23 cellular contexts compared by ENCODE assay signal in genomic region chr14:50941151-50941550, GRCh38. TPM values are rescaled to one million over a fixed set of nuclear protein-coding genes. Genes with fewer than 3 reads are reported as not detected.
DNase-seq lines count a peak whose midpoint lies in the region; ATAC-seq and TF ChIP-seq lines count a peak whose summit lies in the region.
"Had no signal": no experiment of that assay in that cellular context is flagged by ENCODE, and none has a peak within 500 bp of the region (broad histone marks: within the 10 kb centered on the region; RNA-seq: fewer than 3 reads in every experiment).

No MANE protein-coding gene starts in this region.

- TF ChIP-seq CTCF in psoas muscle (IDR thresholded peaks at IDR 0.05), result no peak

- peaks cover 0 to 4% of the 10 kb centered on the region in 2 donors for H3K36me3 ChIP-seq in psoas muscle (ENCODE audit: insufficient read depth in 1 of 2, low read depth in 1 of 2)
- H3K36me3 ChIP-seq: SJSA1 had no signal

- peaks cover 30% of the 10 kb centered on the region for H3K27me3 Mint-ChIP-seq in activated T-cell treated with anti-CD3 and anti-CD28 coated beads, Interleukin-2, amount 50 U/mL, for 4 hours (ENCODE audit: low read depth)
- H3K27me3 Mint-ChIP-seq: dendritic cell treated with granulocyte-macrophage colony-stimulating factor and Interleukin-4, amounts not matched to agents 40 ng/mL and 50 ng/mL, for 4 days had no signal

- ATAC-seq in psoas muscle, result no peak
- no peak for ATAC-seq in GM19455 (IDR thresholded peaks at IDR 0.05; ENCODE audit: unreplicated experiment)
- ATAC-seq in activated T-cell treated with anti-CD3 and anti-CD28 coated beads, Interleukin-2, amount 50 U/mL, for 4 hours, result no peak
- ATAC-seq: body of pancreas, esophagus mucosa, heart left ventricle had no signal

- H3K4me3 ChIP-seq in psoas muscle, result peak overlapping the region; percentile 10
- H3K4me3 ChIP-seq: body of pancreas, heart left ventricle, SJSA1 had no signal

- no peaks in the 10 kb centered on the region for H3K4me1 ChIP-seq in psoas muscle

- H3K9me3 ChIP-seq in psoas muscle, result no peaks in the 10 kb centered on the region
- H3K9me3 ChIP-seq: body of pancreas, heart left ventricle, SJSA1 had no signal

- H3K36me3 Mint-ChIP-seq in activated T-cell treated with anti-CD3 and anti-CD28 coated beads, Interleukin-2, amount 50 U/mL, for 4 hours (ENCODE audit: insufficient read depth), result no peaks in the 10 kb centered on the region
- H3K36me3 Mint-ChIP-seq: CD4-positive, CD25-positive, alpha-beta regulatory T cell; mesothelial cell of epicardium had no signal

- intact Hi-C loops in psoas muscle (cut with DNase I), result no loop called here

- H3K4me3 Mint-ChIP-seq in activated T-cell treated with anti-CD3 and anti-CD28 coated beads, Interleukin-2, amount 50 U/mL, for 4 hours, result no peak overlapping the region
- H3K4me3 Mint-ChIP-seq: dendritic cell treated with granulocyte-macrophage colony-stimulating factor and Interleukin-4, amounts not matched to agents 40 ng/mL and 50 ng/mL, for 4 days; mesothelial cell of epicardium had no signal

- H3K9me3 Mint-ChIP-seq in activated T-cell treated with anti-CD3 and anti-CD28 coated beads, Interleukin-2, amount 50 U/mL, for 4 hours, result no peaks in the 10 kb centered on the region
- H3K9me3 Mint-ChIP-seq: dendritic cell treated with granulocyte-macrophage colony-stimulating factor and Interleukin-4, amounts not matched to agents 40 ng/mL and 50 ng/mL, for 4 days; mesothelial cell of epicardium had no signal

- H3K27ac ChIP-seq in psoas muscle, result no peak overlapping the region
- H3K27ac ChIP-seq: body of pancreas, heart left ventricle, SJSA1 had no signal

- 77 to 91% (median 84%) methylated on average over 6 of the region's 6 CpGs for whole genome bisulfite sequencing in psoas muscle, 3 donors

- H3K4me1 Mint-ChIP-seq in activated T-cell treated with anti-CD3 and anti-CD28 coated beads, Interleukin-2, amount 50 U/mL, for 4 hours (ENCODE audit: low read depth), result peaks cover 10% of the 10 kb centered on the region

- H3K27me3 ChIP-seq in psoas muscle (ENCODE audit: insufficient read depth in 3 of 3, low read length in 2 of 3), result peaks cover 0 to 2% (median 0%) of the 10 kb centered on the region in 3 donors
- H3K27me3 ChIP-seq: body of pancreas, heart left ventricle, SJSA1 had no signal

- DNase-seq in EH (ENCODE audit: low read depth) (peak; percentile 97), NCI-H226 (peak; percentile 66), epidermal melanocyte (ENCODE audit: insufficient read length, low spot score) (peak; percentile 74), psoas muscle (no peak), NCI-H1092 treated with DMSO at 0.1 percent for 48 hours (lab: John Stamatoyannopoulos, UW) (no peak)
- DNase-seq in activated T-cell treated with anti-CD3 and anti-CD28 coated beads, Interleukin-2, amount 50 U/mL, for 4 hours, result no peak
- DNase-seq: activated CD4-positive, alpha-beta T cell treated with anti-CD3 and anti-CD28 coated beads for 48 hours; activated CD8-positive, alpha-beta memory T cell treated with anti-CD3 and anti-CD28 coated beads, Interleukin-2, amount 50 U/mL, for 4 hours; activated naive CD4-positive, alpha-beta T cell; body of pancreas; CD4-positive, CD25-positive, alpha-beta regulatory T cell; GOT3; heart left ventricle; Kasumi-1; NCI-H1694 treated with DMSO at 0.1 percent for 48 hours; NCI-H345; nucleus accumbens; stimulated activated CD4-positive, alpha-beta T cell treated with anti-CD3 and anti-CD28 coated beads, Interleukin-4, amount 100 ng/mL, for 1 hour had no signal

RNA-seq across cellular contexts. Expression of gene PYGL, which starts 3.1 kb away (rescaled TPM):
- 10 to 100 TPM in 3 of 4 donors, 1 to 10 TPM in 1; 7.6 to 24.7 (median 18.8) TPM for total RNA-seq in psoas muscle
- 1 to 10 TPM; 2.3 to 5.5 (median 3.6) TPM for polyA plus RNA-seq in psoas muscle
- under 1 TPM; 0.16 to 0.25 (median 0.22) TPM for total RNA-seq in activated T-cell treated with anti-CD3 and anti-CD28 coated beads, Interleukin-2, amount 50 U/mL, for 4 hours

Comparison
In these comparisons a context has a peak if more than half of its experiments do, and no peak if none do; other contexts are left out.
1. DNase-seq: peak in EH (single experiment), NCI-H226 (single experiment) and epidermal melanocyte (single experiment); none in psoas muscle (0 of 2), activated T-cell treated with anti-CD3 and anti-CD28 coated beads, Interleukin-2, amount 50 U/mL, for 4 hours (single experiment) and NCI-H1092 treated with DMSO at 0.1 percent for 48 hours (single experiment).
2. RNA of gene PYGL, which starts 3.1 kb away (total RNA-seq): 7.6 to 24.7 TPM in psoas muscle; 0.16 to 0.25 TPM in activated T-cell treated with anti-CD3 and anti-CD28 coated beads, Interleukin-2, amount 50 U/mL, for 4 hours; every median in the first group is over 4 times any median in the second.